8 cellular contexts compared by ENCODE assay signal in genomic region chr19:6481541-6482342, GRCh38. TPM values are rescaled to one million over a fixed set of nuclear protein-coding genes. Genes with fewer than 3 reads are reported as not detected.
DNase-seq lines count a peak whose midpoint lies in the region; TF ChIP-seq lines count a peak whose summit lies in the region.

A gene with protein sequence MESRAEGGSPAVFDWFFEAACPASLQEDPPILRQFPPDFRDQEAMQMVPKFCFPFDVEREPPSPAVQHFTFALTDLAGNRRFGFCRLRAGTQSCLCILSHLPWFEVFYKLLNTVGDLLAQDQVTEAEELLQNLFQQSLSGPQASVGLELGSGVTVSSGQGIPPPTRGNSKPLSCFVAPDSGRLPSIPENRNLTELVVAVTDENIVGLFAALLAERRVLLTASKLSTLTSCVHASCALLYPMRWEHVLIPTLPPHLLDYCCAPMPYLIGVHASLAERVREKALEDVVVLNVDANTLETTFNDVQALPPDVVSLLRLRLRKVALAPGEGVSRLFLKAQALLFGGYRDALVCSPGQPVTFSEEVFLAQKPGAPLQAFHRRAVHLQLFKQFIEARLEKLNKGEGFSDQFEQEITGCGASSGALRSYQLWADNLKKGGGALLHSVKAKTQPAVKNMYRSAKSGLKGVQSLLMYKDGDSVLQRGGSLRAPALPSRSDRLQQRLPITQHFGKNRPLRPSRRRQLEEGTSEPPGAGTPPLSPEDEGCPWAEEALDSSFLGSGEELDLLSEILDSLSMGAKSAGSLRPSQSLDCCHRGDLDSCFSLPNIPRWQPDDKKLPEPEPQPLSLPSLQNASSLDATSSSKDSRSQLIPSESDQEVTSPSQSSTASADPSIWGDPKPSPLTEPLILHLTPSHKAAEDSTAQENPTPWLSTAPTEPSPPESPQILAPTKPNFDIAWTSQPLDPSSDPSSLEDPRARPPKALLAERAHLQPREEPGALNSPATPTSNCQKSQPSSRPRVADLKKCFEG (minus strand): TSS chr19:6481787. CDS start chr19:6481695, 92 bp downstream.

- TF ChIP-seq POLR2A in vagina (IDR thresholded peaks at IDR 0.05): no peak

- no peaks in the 10 kb centered on the region for H3K79me2 ChIP-seq in neural progenitor cell (ENCODE audit: low read depth)

- H3K27me3 ChIP-seq in neural progenitor cell (peaks cover 7% of the 10 kb centered on the region), vagina (peaks cover 4% of the 10 kb centered on the region)

- TF ChIP-seq CTCF in neural progenitor cell (IDR thresholded peaks at IDR 0.05) (peak; percentile 80), vagina (IDR thresholded peaks at IDR 0.05) (no peak)

- H3K36me3 ChIP-seq in neural progenitor cell (no peaks in the 10 kb centered on the region), vagina (no peaks in the 10 kb centered on the region)

- H3K4me1 ChIP-seq in neural progenitor cell (peaks cover 2% of the 10 kb centered on the region), vagina (peaks cover 5% of the 10 kb centered on the region)

- no peaks in the 10 kb centered on the region for H3K9me3 ChIP-seq in neural progenitor cell (ENCODE audit: low read depth)
- H3K9me3 ChIP-seq in vagina: no peaks in the 10 kb centered on the region

- H3K27ac ChIP-seq in neural progenitor cell: no peak within 1 kb of the TSS
- H3K27ac ChIP-seq in vagina: peak within 1 kb of the TSS; percentile 2

- no peaks in the 10 kb centered on the region for H3K9me3 Mint-ChIP-seq in neural progenitor cell

- H3F3A ChIP-seq in neural progenitor cell (ENCODE audit: low read depth): no peaks in the 10 kb centered on the region

- no peak within 1 kb of the TSS for H3K9ac ChIP-seq in neural progenitor cell

- H3K4me3 ChIP-seq in neural progenitor cell: no peak within 1 kb of the TSS
- H3K4me3 ChIP-seq in vagina: peak within 1 kb of the TSS; percentile 23 to 30

- peaks cover 11% of the 10 kb centered on the region for H3K4me1 Mint-ChIP-seq in neural progenitor cell

- H3K27ac Mint-ChIP-seq in neural progenitor cell: peak within 1 kb of the TSS; percentile 54

- intact Hi-C loops in vagina (cut with DNase I): no loop called here

- H2AFZ ChIP-seq in neural progenitor cell (replicated peaks): peak within 1 kb of the TSS; percentile 64

- H3K36me3 Mint-ChIP-seq in neural progenitor cell: no peaks in the 10 kb centered on the region

- H3K4me2 ChIP-seq in neural progenitor cell: no peak within 1 kb of the TSS

- H3K4me3 Mint-ChIP-seq in neural progenitor cell: peak within 1 kb of the TSS; percentile 6

- H3K27me3 Mint-ChIP-seq in neural progenitor cell (ENCODE audit: insufficient read depth, low read depth): peaks cover 18% of the 10 kb centered on the region

- peak; percentile 60 for DNase-seq in NK-92 treated with Interleukin-12 subunit alpha and Interleukin-12 subunit beta, amount 100 ng/mL, for 24 hours (lab: John Stamatoyannopoulos, UW)
- DNase-seq in NK-92 (lab: John Stamatoyannopoulos, UW; ENCODE audit: unreplicated experiment) (no peak), KG1 (lab: John Stamatoyannopoulos, UW) (peak; percentile 54), neural progenitor cell (ENCODE audit: low spot score) (peak; percentile 70), vagina (ENCODE audit: extremely low spot score in 2 of 2) (no peak), NCI-H69 (lab: John Stamatoyannopoulos, UW) (no peak)
- peak; percentile 45 to 59 for DNase-seq in activated CD4-positive, alpha-beta T cell treated with anti-CD3 and anti-CD28 coated beads, Interleukin-2, amount 50 U/mL, for 24 hours (ENCODE audit: low read depth in 1 of 2, low spot score in 1 of 2)
- DNase-seq in effector CD8-positive, alpha-beta T cell (lab: John Stamatoyannopoulos, UW): peak; percentile 24

- no peaks in the 10 kb centered on the region for H4K20me1 ChIP-seq in neural progenitor cell (ENCODE audit: low read depth)

RNA-seq across cellular contexts. Expression of the gene that starts here (rescaled TPM):
- total RNA-seq in neural progenitor cell (ENCODE audit: low replicate concordance) (0.19 TPM in 1 of 2 replicates, not detected in the other), vagina (2.9 TPM)

Comparison
In these comparisons a context has a peak if more than half of its experiments do, and no peak if none do; other contexts are left out.
1. DNase-seq: peak in NK-92 treated with Interleukin-12 subunit alpha and Interleukin-12 subunit beta, amount 100 ng/mL, for 24 hours (single experiment), KG1 (single experiment), activated CD4-positive, alpha-beta T cell treated with anti-CD3 and anti-CD28 coated beads, Interleukin-2, amount 50 U/mL, for 24 hours (2 of 2) and effector CD8-positive, alpha-beta T cell (single experiment); none in NK-92 (single experiment), vagina (0 of 2) and NCI-H69 (single experiment).
2. Peak in DNase-seq in neural progenitor cell; RNA of the gene not detected or under 1 TPM.